6 cellular contexts compared by ENCODE assay signal in genomic region chr19:46766569-46767317, GRCh38. TPM values are rescaled to one million over a fixed set of nuclear protein-coding genes. Genes with fewer than 3 reads are reported as not detected.
DNase-seq lines count a peak whose midpoint lies in the region; ATAC-seq and TF ChIP-seq lines count a peak whose summit lies in the region.

No MANE protein-coding gene starts in this region.

- H3K27me3 ChIP-seq in WERI-Rb-1 (ENCODE audit: insufficient read depth, low read depth, severe bottlenecking), result no peaks in the 10 kb centered on the region

- ATAC-seq in stimulated activated naive CD8-positive, alpha-beta T cell treated with anti-CD3 and anti-CD28 coated beads, Interleukin-15, Interleukin-2, amounts not matched to agents 100 U/mL and 50 U/mL, for 24 hours, result peak; percentile 85
- no peak for ATAC-seq in HG03439 (IDR thresholded peaks at IDR 0.05; ENCODE audit: unreplicated experiment)

- no peaks in the 10 kb centered on the region for H3K9me3 ChIP-seq in WERI-Rb-1 (ENCODE audit: severe bottlenecking)

- no peaks in the 10 kb centered on the region for H3K36me3 ChIP-seq in WERI-Rb-1

- in situ Hi-C loops in G401 (cut with HindIII; ENCODE audit: low sequenced_read_pairs), result no loop called here

- peak; percentile 93 for DNase-seq in HT-29 (ENCODE audit: low spot score)
- DNase-seq in WERI-Rb-1, result peak; percentile 53
- peak; percentile 31 for DNase-seq in fibroblast of the aortic adventitia (ENCODE audit: low read depth)
- peak; percentile 70 for DNase-seq in stimulated activated naive CD8-positive, alpha-beta T cell treated with anti-CD3 and anti-CD28 coated beads, Interleukin-15, Interleukin-2, amounts not matched to agents 100 U/mL and 50 U/mL, for 24 hours
- no peak for DNase-seq in G401 (ENCODE audit: low spot score)

- H3K27ac ChIP-seq in WERI-Rb-1, result no peak overlapping the region

- TF ChIP-seq CTCF in WERI-Rb-1 (IDR thresholded peaks at IDR 0.05; ENCODE audit: low read depth, low read length) (peak; percentile 64), fibroblast of the aortic adventitia (IDR thresholded peaks at IDR 0.05; ENCODE audit: insufficient read depth, low read length) (peak; percentile 70)

- H3K4me3 ChIP-seq in WERI-Rb-1 (ENCODE audit: low read depth, low read length) (no peak overlapping the region), fibroblast of the aortic adventitia (ENCODE audit: low read depth, low read length) (no peak overlapping the region)

RNA-seq across cellular contexts. Expression of gene STRN4, which starts 20.5 kb away (rescaled TPM):
- 229 and 268 TPM in 2 replicates for total RNA-seq in HT-29 (2014; rRNA removed; shearing (Covaris generic))
- total RNA-seq in fibroblast of the aortic adventitia (ENCODE audit: low replicate concordance), result 45.3 and 45.9 TPM in 2 replicates
- total RNA-seq in G401 (2014; rRNA removed; shearing (Covaris generic)), result 118 and 134 TPM in 2 replicates

RNA-seq across cellular contexts. Expression of gene FKRP, which starts 20.9 kb away (rescaled TPM):
- 30.7 and 30.8 TPM in 2 replicates for total RNA-seq in HT-29 (2014; rRNA removed; shearing (Covaris generic))
- 11.8 and 13.2 TPM in 2 replicates for total RNA-seq in fibroblast of the aortic adventitia (ENCODE audit: low replicate concordance)
- total RNA-seq in G401 (2014; rRNA removed; shearing (Covaris generic)), result 19.3 and 42.4 TPM in 2 replicates

RNA-seq across cellular contexts. Expression of gene SLC1A5, which starts 21.7 kb away (rescaled TPM):
- 772 and 790 TPM in 2 replicates for total RNA-seq in HT-29 (2014; rRNA removed; shearing (Covaris generic))
- total RNA-seq in fibroblast of the aortic adventitia (ENCODE audit: low replicate concordance), result 84.1 and 158 TPM in 2 replicates
- total RNA-seq in G401 (2014; rRNA removed; shearing (Covaris generic)), result 153 and 159 TPM in 2 replicates

RNA-seq across cellular contexts. Expression of gene PRKD2, which starts 49.8 kb away (rescaled TPM):
- 76.0 and 83.3 TPM in 2 replicates for total RNA-seq in HT-29 (2014; rRNA removed; shearing (Covaris generic))
- 8.0 and 9.7 TPM in 2 replicates for total RNA-seq in fibroblast of the aortic adventitia (ENCODE audit: low replicate concordance)
- 14.6 and 19.9 TPM in 2 replicates for total RNA-seq in G401 (2014; rRNA removed; shearing (Covaris generic))
